In the genomic region with DNA sequence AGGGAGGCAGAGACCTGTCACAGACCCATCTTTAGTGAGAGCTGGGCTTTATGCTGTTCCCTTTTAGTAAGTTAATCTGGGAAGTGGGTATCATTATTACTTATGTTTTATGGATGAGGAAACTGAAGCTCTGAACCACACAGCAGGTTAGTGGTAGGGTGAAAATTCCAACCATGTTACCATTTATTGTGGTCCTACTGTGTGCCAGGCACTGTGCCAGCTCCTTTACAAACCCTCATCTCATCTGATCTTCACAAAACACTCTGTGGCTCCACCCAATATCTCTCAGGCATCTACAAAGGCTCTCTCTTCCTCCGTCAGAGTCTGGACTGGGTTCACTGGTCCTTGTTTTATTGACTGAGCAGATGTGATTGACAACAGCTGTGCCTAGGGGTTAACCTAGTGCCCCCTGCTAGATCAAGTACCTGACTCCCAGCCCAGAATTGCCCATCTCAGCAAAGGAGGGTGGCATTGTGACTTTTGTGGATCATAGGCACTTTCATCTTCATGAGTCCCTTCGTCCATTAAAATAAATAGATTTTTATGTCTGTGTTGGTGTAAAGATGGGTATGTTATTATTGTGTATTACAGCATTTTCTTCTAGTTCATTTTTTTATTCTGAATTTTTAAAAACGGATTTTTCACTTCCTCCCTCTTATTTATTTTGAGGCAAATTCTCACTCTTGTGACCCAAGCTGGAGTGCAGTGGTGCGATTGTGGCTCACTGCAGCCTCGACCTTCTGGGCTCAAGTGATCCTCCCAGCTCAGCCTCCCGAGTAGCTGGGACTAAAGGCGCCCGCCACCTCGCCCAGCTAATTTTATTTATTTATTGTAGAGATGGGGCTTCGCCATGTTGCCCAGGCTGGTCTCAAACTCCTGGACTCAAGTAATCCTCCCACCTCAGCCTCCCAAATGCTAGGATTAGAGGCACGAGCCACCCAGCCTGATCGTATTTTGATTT, we compare ENCODE assay signal across 27 cellular contexts. TPM values are rescaled to one million over a fixed set of nuclear protein-coding genes. Genes with fewer than 3 reads are reported as not detected.
DNase-seq lines count a peak whose midpoint lies in the region; ATAC-seq, FAIRE-seq and TF ChIP-seq lines count a peak whose summit lies in the region.
"Had no signal": no experiment of that assay in that cellular context is flagged by ENCODE, and none has a peak within 500 bp of the region (broad histone marks: within the 10 kb centered on the region; RNA-seq: fewer than 3 reads in every experiment).

No MANE protein-coding gene starts in this region.

- 97% methylated on average over 9 of the region's 12 CpGs for WGBS in mammary epithelial cell (ENCODE audit: low coverage, missing lambda C conversion rate)

- in situ Hi-C loops in mammary epithelial cell (cut with MboI; ENCODE audit: low sequenced_read_pairs in 2 of 2): loop anchor here (10.0 to 25.0 kb wide), 2 partner anchors 220 to 387 kb away; a partner anchor contains a TSS

- CTCF ChIA-PET in Calu3 (lab: Charles Lee): no interaction called here
- CTCF ChIA-PET in mammary epithelial cell (lab: Charles Lee; ENCODE audit: low non-redundant PET): no interaction called here

- H3K4me1 ChIP-seq in ACC112 (ENCODE audit: control insufficient read depth, insufficient read depth, low read length, unreplicated experiment) (peaks cover 26% of the 10 kb centered on the region), astrocyte (ENCODE audit: insufficient read depth, low read length) (peaks cover 38% of the 10 kb centered on the region), mammary epithelial cell (ENCODE audit: insufficient read depth, low read length) (peaks cover 8% of the 10 kb centered on the region)

- H3K4me2 ChIP-seq in astrocyte (ENCODE audit: low read length) (peak overlapping the region; percentile 89), mammary epithelial cell (ENCODE audit: insufficient read depth, low read depth, low read length) (no peak overlapping the region)

- no peaks in the 10 kb centered on the region for H3K9me3 Mint-ChIP-seq in Calu3 (ENCODE audit: low read depth, unreplicated experiment)
- no peaks in the 10 kb centered on the region for H3K9me3 Mint-ChIP-seq in astrocyte (ENCODE audit: unreplicated experiment)
- no peaks in the 10 kb centered on the region for H3K9me3 Mint-ChIP-seq in nephron
- H3K9me3 Mint-ChIP-seq: T-helper 1 cell treated with Interleukin-12 subunit alpha and Interleukin-12 subunit beta and Interleukin-4 antibody, amounts not matched to agents 30 μg/mL and 1 μg/mL, for 36 hours had no signal

- dilution Hi-C loops in mammary epithelial cell (cut with HindIII; ENCODE audit: low sequenced_read_pairs): loop anchor here (25.0 kb wide), 1 partner anchor 288 kb away; a partner anchor contains a TSS

- ATAC-seq in HG02981 (IDR thresholded peaks at IDR 0.05; ENCODE audit: unreplicated experiment): no peak
- ATAC-seq: activated CD8-positive, alpha-beta T cell treated with anti-CD3 and anti-CD28 coated beads, Interleukin-2, amount 10 ng/mL, durations not matched to agents 7 days and 5 days; mucosa of descending colon; psoas muscle had no signal

- no peak for FAIRE-seq in astrocyte (lab: Jason Lieb, UNC)
- FAIRE-seq: A204.1, kidney, RCC 7860 had no signal

- peaks cover 4% of the 10 kb centered on the region for H3K9me3 ChIP-seq in astrocyte (ENCODE audit: insufficient read depth, low read depth, low read length)
- no peaks in the 10 kb centered on the region for H3K9me3 ChIP-seq in mammary epithelial cell (replicated peaks; ENCODE audit: insufficient read depth, low read length)
- H3K9me3 ChIP-seq: BE2C, mucosa of descending colon, psoas muscle, upper lobe of right lung had no signal

- no peak overlapping the region for H2AFZ ChIP-seq in ACC112 (ENCODE audit: low read length, unreplicated experiment)
- H2AFZ ChIP-seq in astrocyte (ENCODE audit: low read depth, low read length): no peak overlapping the region
- no peak overlapping the region for H2AFZ ChIP-seq in mammary epithelial cell (ENCODE audit: low read depth, low read length)

- DNase-seq in Calu3: no peak
- DNase-seq in astrocyte (ENCODE audit: low read depth): no peak
- DNase-seq in mammary epithelial cell: no peak
- DNase-seq in CD1c-positive myeloid dendritic cell (ENCODE audit: extremely low spot score): no peak
- no peak for DNase-seq in SIG-M5 treated with dmso at 0.1 percent for 504 hours (lab: John Stamatoyannopoulos, UW; ENCODE audit: unreplicated experiment)
- DNase-seq: activated CD8-positive, alpha-beta T cell treated with anti-CD3 and anti-CD28 coated beads, Interleukin-2, amount 10 ng/mL, durations not matched to agents 7 days and 5 days; activated naive CD4-positive, alpha-beta T cell treated with Interleukin-2 at 50 U/mL for 16 hours; anterior cingulate cortex; BE2C; central memory CD4-positive, alpha-beta T cell; HCEC 1CT; KG1; kidney; MV-4-11; NCI-H2171 treated with DMSO at 0.1 percent for 48 hours; NCI-H69; stimulated activated CD4-positive, alpha-beta T cell treated with anti-CD3 and anti-CD28 coated beads, Interleukin-1b, Interleukin-23, amount 100 ng/mL, for 48 hours had no signal

- no peak for TF ChIP-seq CTCF in Calu3 (IDR thresholded peaks at IDR 0.05; ENCODE audit: unreplicated experiment)
- TF ChIP-seq CTCF in astrocyte (IDR thresholded peaks at IDR 0.05; ENCODE audit: insufficient read depth, low read depth, low read length): no peak
- no peak for TF ChIP-seq CTCF in nephron (IDR thresholded peaks at IDR 0.05; ENCODE audit: unreplicated experiment in 3 of 3)
- no peak for TF ChIP-seq CTCF in mammary epithelial cell (conservative IDR thresholded peaks at IDR 0.05 in 1 of 2, IDR thresholded peaks at IDR 0.05 in 1 of 2; ENCODE audit: extremely low read depth in 1 of 2, insufficient read depth in 1 of 2, low read depth in 1 of 2, low read length in 2 of 2)

- no peak overlapping the region for H3K4me3 ChIP-seq in ACC112 (ENCODE audit: low read depth, low read length)
- H3K4me3 ChIP-seq in astrocyte (ENCODE audit: insufficient read depth, low read depth, low read length): peak overlapping the region; percentile 27
- no peak overlapping the region for H3K4me3 ChIP-seq in mammary epithelial cell (replicated peaks in 1 of 3; ENCODE audit: insufficient read depth in 1 of 3, low read depth in 2 of 3, low read length in 3 of 3)
- H3K4me3 ChIP-seq: mucosa of descending colon, psoas muscle had no signal

- H3K79me2 ChIP-seq in ACC112 (ENCODE audit: control insufficient read depth, insufficient read depth, low read length, unreplicated experiment) (peaks cover 18% of the 10 kb centered on the region), astrocyte (ENCODE audit: insufficient read depth, low read length) (peaks cover 55% of the 10 kb centered on the region), mammary epithelial cell (ENCODE audit: insufficient read depth, low read length) (no peaks in the 10 kb centered on the region)

- H3K36me3 Mint-ChIP-seq in Calu3 (ENCODE audit: insufficient read depth, unreplicated experiment): peaks cover 43% of the 10 kb centered on the region
- H3K36me3 Mint-ChIP-seq in astrocyte (ENCODE audit: low read depth, unreplicated experiment): peaks cover 36% of the 10 kb centered on the region
- peaks cover 24% of the 10 kb centered on the region for H3K36me3 Mint-ChIP-seq in nephron (ENCODE audit: low read depth)

- H3K27me3 Mint-ChIP-seq in Calu3 (ENCODE audit: unreplicated experiment) (no peaks in the 10 kb centered on the region), astrocyte (ENCODE audit: low read depth, unreplicated experiment) (no peaks in the 10 kb centered on the region), nephron (ENCODE audit: low read depth) (peaks cover 45% of the 10 kb centered on the region)

- H3K27me3 ChIP-seq in ACC112 (ENCODE audit: insufficient read depth, low read length) (no peaks in the 10 kb centered on the region), astrocyte (ENCODE audit: insufficient read depth, low read length) (no peaks in the 10 kb centered on the region), mammary epithelial cell (ENCODE audit: insufficient read depth, low read length) (no peaks in the 10 kb centered on the region)
- H3K27me3 ChIP-seq: BE2C, upper lobe of right lung had no signal

- H3K36me3 ChIP-seq in ACC112 (ENCODE audit: insufficient read depth, low read length): peaks cover 47% of the 10 kb centered on the region
- H3K36me3 ChIP-seq in astrocyte (ENCODE audit: insufficient read depth, low read length): peaks cover 22% of the 10 kb centered on the region
- H3K36me3 ChIP-seq in mammary epithelial cell (ENCODE audit: insufficient read depth, low read length): peaks cover 10% of the 10 kb centered on the region
- H3K36me3 ChIP-seq: BE2C had no signal

- H3K27ac Mint-ChIP-seq in Calu3 (ENCODE audit: unreplicated experiment) (no peak overlapping the region), astrocyte (ENCODE audit: unreplicated experiment) (no peak overlapping the region), nephron (no peak overlapping the region)

- H3K4me1 Mint-ChIP-seq in Calu3 (ENCODE audit: low read depth, unreplicated experiment) (peaks cover 31% of the 10 kb centered on the region), astrocyte (ENCODE audit: low read depth, unreplicated experiment) (peaks cover 26% of the 10 kb centered on the region), nephron (peaks cover 28% of the 10 kb centered on the region)

- BruUV-seq in Calu3 (replicated peaks; lab: Mats Ljungman, UMichigan) (TSS peak; percentile 35), mammary epithelial cell (replicated peaks; lab: Mats Ljungman, UMichigan) (no TSS peak)

- H3K27ac ChIP-seq in ACC112 (ENCODE audit: low read depth, low read length): peak overlapping the region; percentile 25; the same call in 1 of the 2 replicates
- H3K27ac ChIP-seq in astrocyte (ENCODE audit: low read depth, low read length): peak overlapping the region; percentile 13
- no peak overlapping the region for H3K27ac ChIP-seq in mammary epithelial cell (ENCODE audit: insufficient read depth, low read depth, low read length)
- H3K27ac ChIP-seq: psoas muscle had no signal

- H3K9ac ChIP-seq in astrocyte (ENCODE audit: low read length) (peak overlapping the region; percentile 17), mammary epithelial cell (ENCODE audit: insufficient read depth, low read length) (no peak overlapping the region)

- intact Hi-C loops in Calu3 (cut with micrococcal nuclease; ENCODE audit: unreplicated experiment): no loop called here
- intact Hi-C loops in mammary epithelial cell (cut with micrococcal nuclease): no loop called here

- H4K20me1 ChIP-seq in astrocyte (ENCODE audit: insufficient read depth, low read length) (peaks cover 71% of the 10 kb centered on the region), mammary epithelial cell (ENCODE audit: insufficient read depth, low read length) (no peaks in the 10 kb centered on the region)

- H3K4me3 Mint-ChIP-seq in Calu3 (ENCODE audit: low read depth, unreplicated experiment) (no peak overlapping the region), astrocyte (ENCODE audit: unreplicated experiment) (peak overlapping the region; percentile 68), nephron (peak overlapping the region; percentile 50 to 74 (median 50))

RNA-seq across cellular contexts. Expression of a gene that starts 3.1 kb away (rescaled TPM):
- total RNA-seq in Calu3 (2022) (14.5 and 18.7 TPM in 2 replicates), astrocyte (124 and 134 TPM in 2 replicates), mammary epithelial cell (10 to 100 TPM; 45.4 to 50.7 TPM)
- polyA plus RNA-seq in mammary epithelial cell: 22.7 TPM
- polyA minus RNA-seq in mammary epithelial cell: 62.4 TPM

RNA-seq across cellular contexts. Expression of a gene that starts 7.9 kb away (rescaled TPM):
- total RNA-seq in Calu3 (2022): 0.54 and 1.6 TPM in 2 replicates
- not detected in 2 replicates for total RNA-seq in astrocyte
- under 1 TPM in 1 of 2 donors, not detected in 1; 0.66 TPM for total RNA-seq in mammary epithelial cell
- polyA plus RNA-seq in mammary epithelial cell: 0.17 TPM
- not detected for polyA minus RNA-seq in mammary epithelial cell
- total RNA-seq: dermis microvascular lymphatic vessel endothelial cell, psoas muscle had no signal

RNA-seq across cellular contexts. Expression of a gene that starts 15.8 kb away (rescaled TPM):
- 13.2 and 13.6 TPM in 2 replicates for total RNA-seq in Calu3 (2022)
- total RNA-seq in astrocyte: 11.5 and 12.1 TPM in 2 replicates
- total RNA-seq in mammary epithelial cell: 10 to 100 TPM in 1 of 2 donors, 1 to 10 TPM in 1; 8.7 to 10.7 TPM
- 6.4 TPM for polyA plus RNA-seq in mammary epithelial cell
- 9.8 TPM for polyA minus RNA-seq in mammary epithelial cell

RNA-seq across cellular contexts. Expression of a gene that starts 32.5 kb away (rescaled TPM):
- 0.17 TPM in 1 of 2 replicates, not detected in the other for total RNA-seq in Calu3 (2022)
- 0.50 and 0.84 TPM in 2 replicates for total RNA-seq in astrocyte
- under 1 TPM; 0.09 to 0.17 TPM for total RNA-seq in mammary epithelial cell
- polyA plus RNA-seq in mammary epithelial cell: 0.06 TPM
- polyA minus RNA-seq in mammary epithelial cell: not detected

RNA-seq across cellular contexts. Expression of a gene that starts 33.1 kb away (rescaled TPM):
- total RNA-seq in Calu3 (2022): 96.0 and 105 TPM in 2 replicates
- total RNA-seq in astrocyte: 33.9 and 40.5 TPM in 2 replicates
- total RNA-seq in mammary epithelial cell: 10 to 100 TPM; 40.5 to 46.5 TPM
- 16.2 TPM for polyA plus RNA-seq in mammary epithelial cell
- 22.3 TPM for polyA minus RNA-seq in mammary epithelial cell
